8 cellular contexts compared by ENCODE assay signal in the genomic region with DNA sequence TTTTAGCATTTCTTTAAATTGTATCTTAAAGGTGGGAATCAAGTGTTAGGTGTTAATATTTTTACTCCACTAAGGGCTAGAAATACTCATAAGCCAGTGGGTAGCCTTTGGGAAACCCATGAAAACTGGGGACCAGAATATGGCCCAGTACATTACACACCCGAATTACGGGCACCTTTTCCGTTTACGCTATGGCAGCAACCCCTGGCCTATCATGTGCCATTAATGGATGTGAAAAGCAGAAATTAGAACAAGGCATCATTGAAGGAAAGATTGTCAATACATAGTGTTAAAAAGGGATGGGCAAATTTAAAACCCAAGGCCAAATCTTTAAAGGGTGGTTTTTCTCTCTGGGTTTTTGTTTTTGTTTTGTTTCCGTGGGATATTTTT. TPM values are rescaled to one million over a fixed set of nuclear protein-coding genes. Genes with fewer than 3 reads are reported as not detected.
DNase-seq lines count a peak whose midpoint lies in the region; ATAC-seq lines count a peak whose summit lies in the region.

No MANE protein-coding gene starts in this region.

- no peaks in the 10 kb centered on the region for H3K36me3 Mint-ChIP-seq in T-helper 17 cell (ENCODE audit: low read depth)
- H3K36me3 Mint-ChIP-seq in stimulated activated effector memory CD8-positive, alpha-beta T cell treated with anti-CD3 and anti-CD28 coated beads, Interleukin-12 subunit alpha, Interleukin-12 subunit beta, amount 100 ng/mL, for 72 hours, result peaks cover 34% of the 10 kb centered on the region

- ATAC-seq in T-helper 17 cell (no peak), right cardiac atrium (no peak), HG03520 (IDR thresholded peaks at IDR 0.05; ENCODE audit: unreplicated experiment) (no peak), HG03439 (IDR thresholded peaks at IDR 0.05; ENCODE audit: unreplicated experiment) (no peak)
- ATAC-seq in stimulated activated effector memory CD8-positive, alpha-beta T cell treated with anti-CD3 and anti-CD28 coated beads, Interleukin-12 subunit alpha, Interleukin-12 subunit beta, amount 100 ng/mL, for 72 hours, result no peak

- H3K4me3 Mint-ChIP-seq in T-helper 17 cell, result peak overlapping the region; percentile 81
- peak overlapping the region; percentile 69 for H3K4me3 Mint-ChIP-seq in stimulated activated effector memory CD8-positive, alpha-beta T cell treated with anti-CD3 and anti-CD28 coated beads, Interleukin-12 subunit alpha, Interleukin-12 subunit beta, amount 100 ng/mL, for 72 hours

- H3K9me3 ChIP-seq in T-helper 17 cell (ENCODE audit: control insufficient read depth, low read length, poor library complexity, severe bottlenecking) (no peaks in the 10 kb centered on the region), right cardiac atrium (ENCODE audit: control insufficient read depth, low read length) (no peaks in the 10 kb centered on the region)

- DNase-seq in NCI-H1105 treated with DMSO at 0.1 percent for 48 hours (lab: John Stamatoyannopoulos, UW) (peak; percentile 5), NCI-H1105 (lab: John Stamatoyannopoulos, UW) (no peak), T-helper 17 cell (no peak), right cardiac atrium (no peak), middle frontal gyrus (ENCODE audit: extremely low spot score, low spot score) (no peak)
- DNase-seq in stimulated activated effector memory CD8-positive, alpha-beta T cell treated with anti-CD3 and anti-CD28 coated beads, Interleukin-12 subunit alpha, Interleukin-12 subunit beta, amount 100 ng/mL, for 72 hours (ENCODE audit: low spot score in 2 of 2), result no peak

- no peaks in the 10 kb centered on the region for H3K4me1 ChIP-seq in right cardiac atrium (ENCODE audit: control insufficient read depth, insufficient read depth, low read length)

- intact Hi-C loops in right cardiac atrium (cut with DNase I), result no loop called here

- H3K27ac Mint-ChIP-seq in T-helper 17 cell, result peak overlapping the region; percentile 47
- H3K27ac Mint-ChIP-seq in stimulated activated effector memory CD8-positive, alpha-beta T cell treated with anti-CD3 and anti-CD28 coated beads, Interleukin-12 subunit alpha, Interleukin-12 subunit beta, amount 100 ng/mL, for 72 hours, result peak overlapping the region; percentile 40

- H3K27ac ChIP-seq in right cardiac atrium (ENCODE audit: low read length), result no peak overlapping the region

- 15% methylated on average over 5 of the region's 5 CpGs for WGBS in right cardiac atrium

- H3K27me3 Mint-ChIP-seq in T-helper 17 cell, result no peaks in the 10 kb centered on the region

- H3K27me3 ChIP-seq in right cardiac atrium (ENCODE audit: control insufficient read depth, insufficient read depth), result no peaks in the 10 kb centered on the region

- peak overlapping the region; percentile 55 for H3K4me3 ChIP-seq in right cardiac atrium (ENCODE audit: low read length)

- H3K4me1 Mint-ChIP-seq in T-helper 17 cell, result peaks cover 22% of the 10 kb centered on the region
- peaks cover 49% of the 10 kb centered on the region for H3K4me1 Mint-ChIP-seq in stimulated activated effector memory CD8-positive, alpha-beta T cell treated with anti-CD3 and anti-CD28 coated beads, Interleukin-12 subunit alpha, Interleukin-12 subunit beta, amount 100 ng/mL, for 72 hours

- no peaks in the 10 kb centered on the region for H3K9me3 Mint-ChIP-seq in stimulated activated effector memory CD8-positive, alpha-beta T cell treated with anti-CD3 and anti-CD28 coated beads, Interleukin-12 subunit alpha, Interleukin-12 subunit beta, amount 100 ng/mL, for 72 hours

RNA-seq across cellular contexts. Expression of gene FARP2, which starts 0.8 kb away (rescaled TPM):
- total RNA-seq in T-helper 17 cell (10 to 100 TPM; 18.0 to 28.1 TPM), right cardiac atrium (10 to 100 TPM; 22.6 to 28.4 (median 24.5) TPM)
- polyA plus RNA-seq in right cardiac atrium, result 6.1 TPM

RNA-seq across cellular contexts. Expression of gene SEPTIN2, which starts 41.1 kb away (rescaled TPM):
- total RNA-seq in T-helper 17 cell (100 to 1,000 TPM; 190 to 216 TPM), right cardiac atrium (100 to 1,000 TPM; 232 to 335 (median 247) TPM)
- 153 TPM for polyA plus RNA-seq in right cardiac atrium

RNA-seq across cellular contexts. Expression of gene HDLBP, which starts 41.4 kb away (rescaled TPM):
- total RNA-seq in T-helper 17 cell (100 to 1,000 TPM; 136 to 175 TPM), right cardiac atrium (100 to 1,000 TPM; 368 to 394 (median 376) TPM)
- polyA plus RNA-seq in right cardiac atrium, result 265 TPM
